In the genomic region with DNA sequence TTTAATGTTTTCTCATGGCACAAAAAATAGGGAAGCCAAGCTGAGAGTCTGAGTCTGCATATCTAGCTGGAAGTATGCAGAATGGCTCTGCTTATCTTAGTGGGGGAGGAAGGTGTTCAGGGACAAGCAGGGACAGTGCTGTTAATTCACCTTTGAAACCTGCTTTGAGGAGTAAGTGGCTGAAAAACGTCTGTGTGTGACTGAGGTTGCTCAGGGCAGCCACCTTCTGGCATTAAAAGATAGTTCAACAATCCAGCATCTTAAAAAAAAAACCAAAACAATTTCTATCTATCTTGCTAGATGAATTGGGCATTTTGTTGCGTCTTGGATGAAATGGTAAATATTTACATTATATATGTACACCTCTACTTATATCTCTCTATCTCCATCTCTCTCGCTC, we compare ENCODE assay signal across 12 cellular contexts. TPM values are rescaled to one million over a fixed set of nuclear protein-coding genes. Genes with fewer than 3 reads are reported as not detected.
DNase-seq lines count a peak whose midpoint lies in the region; ATAC-seq, FAIRE-seq and TF ChIP-seq lines count a peak whose summit lies in the region.
"Had no signal": no experiment of that assay in that cellular context is flagged by ENCODE, and none has a peak within 500 bp of the region (broad histone marks: within the 10 kb centered on the region; RNA-seq: fewer than 3 reads in every experiment).

No MANE protein-coding gene starts in this region.

- H4K20me1 ChIP-seq in K562 (replicated peaks; ENCODE audit: control insufficient read depth, insufficient read depth, low read length) (no peaks in the 10 kb centered on the region), neural cell (ENCODE audit: insufficient read depth) (no peaks in the 10 kb centered on the region)

- H3K9ac ChIP-seq in K562 (ENCODE audit: insufficient read depth in 1 of 2, low read depth in 2 of 2, low read length in 2 of 2) = no peak overlapping the region
- H3K9ac ChIP-seq in neural cell (ENCODE audit: low read length) = no peak overlapping the region

- no TSS peak for BruUV-seq in K562 (replicated peaks; lab: Mats Ljungman, UMichigan)

- H3K9me3 ChIP-seq in K562 (replicated peaks; ENCODE audit: control insufficient read depth, insufficient read depth, low read depth, low read length) (no peaks in the 10 kb centered on the region), neural cell (ENCODE audit: low read length) (no peaks in the 10 kb centered on the region), gastrocnemius medialis (no peaks in the 10 kb centered on the region)
- H3K9me3 ChIP-seq: body of pancreas, Peyer's patch, suprapubic skin had no signal

- TF ChIP-seq EP300 in K562 (IDR thresholded peaks at IDR 0.05; ENCODE audit: low read length) (no peak), neural cell (conservative IDR thresholded peaks at IDR 0.05; ENCODE audit: poor library complexity, severe bottlenecking) (no peak)

- H2AFZ ChIP-seq in K562 (ENCODE audit: low read depth, low read length) = no peak overlapping the region
- no peak overlapping the region for H2AFZ ChIP-seq in neural cell (ENCODE audit: low read depth, low read length)

- peak; percentile 20; the same call in 1 of the 3 replicates for TF ChIP-seq CTCF in GM12872 (IDR thresholded peaks at IDR 0.05; ENCODE audit: insufficient read depth, low read depth, low read length)
- TF ChIP-seq CTCF in K562 (IDR thresholded peaks at IDR 0.05 in 2 of 3, conservative IDR thresholded peaks at IDR 0.05 in 1 of 3; ENCODE audit: insufficient read depth in 2 of 3, low read depth in 1 of 3, low read length in 3 of 3) = peak in 2 of 3 experiments; percentile 10 to 37; a peak in 3 of 6 replicates
- TF ChIP-seq CTCF in neural cell (IDR thresholded peaks at IDR 0.05; ENCODE audit: poor library complexity, severe bottlenecking) = peak; percentile 69
- no peak for TF ChIP-seq CTCF in gastrocnemius medialis (IDR thresholded peaks at IDR 0.05 in 4 of 5, conservative IDR thresholded peaks at IDR 0.05 in 1 of 5)

- TF ChIP-seq POLR2A in K562 (conservative IDR thresholded peaks at IDR 0.05) (no peak), gastrocnemius medialis (IDR thresholded peaks at IDR 0.05) (no peak)

- H3K27ac ChIP-seq in K562 (ENCODE audit: extremely low read depth, low read depth, low read length) = no peak overlapping the region
- H3K27ac ChIP-seq in neural cell (ENCODE audit: low read length) = no peak overlapping the region
- H3K27ac ChIP-seq in gastrocnemius medialis = no peak overlapping the region
- H3K27ac ChIP-seq: body of pancreas, HL-60, Peyer's patch, suprapubic skin had no signal

- H3K4me2 ChIP-seq in K562 (ENCODE audit: insufficient read depth, low read length) (no peak overlapping the region), neural cell (ENCODE audit: low read length) (no peak overlapping the region)

- TF ChIP-seq RAD21 in K562 (CRISPR knock-in tag; conservative IDR thresholded peaks at IDR 0.05 in 1 of 2, IDR thresholded peaks at IDR 0.05 in 1 of 2) = 0 out of 4 replicates have a peak, but pooled peaks of 1 of the 2 experiments have one; percentile 6
- peak; percentile 65 for TF ChIP-seq RAD21 in neural cell (conservative IDR thresholded peaks at IDR 0.05)

- no peaks in the 10 kb centered on the region for H3K79me2 ChIP-seq in K562 (ENCODE audit: control insufficient read depth, insufficient read depth, low read length)
- no peaks in the 10 kb centered on the region for H3K79me2 ChIP-seq in neural cell (replicated peaks; ENCODE audit: insufficient read depth, low read length)

- peak; percentile 42 for FAIRE-seq in K562 (lab: Jason Lieb, UNC)

- no peak for ATAC-seq in K562
- no peak for ATAC-seq in gastrocnemius medialis
- ATAC-seq: body of pancreas had no signal

- H3K4me3 ChIP-seq in K562 = no peak overlapping the region
- no peak overlapping the region for H3K4me3 ChIP-seq in neural cell (ENCODE audit: low read length)
- no peak overlapping the region for H3K4me3 ChIP-seq in gastrocnemius medialis
- H3K4me3 ChIP-seq: body of pancreas, Peyer's patch, suprapubic skin had no signal

- H3K4me1 ChIP-seq in K562 (replicated peaks in 1 of 2; ENCODE audit: control insufficient read depth in 2 of 2, insufficient read depth in 2 of 2, low read length in 2 of 2) = no peaks in the 10 kb centered on the region
- H3K4me1 ChIP-seq in gastrocnemius medialis = no peaks in the 10 kb centered on the region
- H3K4me1 ChIP-seq: body of pancreas, Peyer's patch, suprapubic skin had no signal

- in situ Hi-C loops in K562 (cut with MboI) = no loop called here
- in situ Hi-C loops in gastrocnemius medialis (cut with MboI; ENCODE audit: low sequenced_read_pairs in 4 of 4) = no loop called here

- no peaks in the 10 kb centered on the region for H3K36me3 ChIP-seq in K562 (ENCODE audit: control insufficient read depth, insufficient read depth, low read length)
- H3K36me3 ChIP-seq in neural cell (ENCODE audit: insufficient read depth, low read length) = no peaks in the 10 kb centered on the region
- H3K36me3 ChIP-seq in gastrocnemius medialis = no peaks in the 10 kb centered on the region
- H3K36me3 ChIP-seq: Peyer's patch, suprapubic skin had no signal

- DNase-seq in NAMALWA (ENCODE audit: low spot score) = peak; percentile 19
- peak in 2 of 4 experiments; percentile 3 to 8 for DNase-seq in K562 (ENCODE audit: extremely low read depth in 1 of 4, low spot score in 3 of 4)
- no peak for DNase-seq in gastrocnemius medialis
- no peak for DNase-seq in dedifferentiated amniotic fluid mesenchymal stem cell (ENCODE audit: extremely low spot score)
- no peak for DNase-seq in stimulated activated CD4-positive, alpha-beta T cell treated with anti-CD3 and anti-CD28 coated beads, Interleukin-2, amount 100 ng/mL, for 24 hours
- DNase-seq: body of pancreas, naive B cell, Peyer's patch had no signal

- H3K27me3 ChIP-seq in K562 (ENCODE audit: control insufficient read depth in 2 of 2, insufficient read depth in 2 of 2, low read length in 2 of 2) (peaks cover 0 to 4% of the 10 kb centered on the region in 2 experiments; a peak in 1 of 5 replicates), neural cell (ENCODE audit: insufficient read depth, low read depth, low read length) (no peaks in the 10 kb centered on the region), gastrocnemius medialis (no peaks in the 10 kb centered on the region)
- H3K27me3 ChIP-seq: body of pancreas, Peyer's patch had no signal

- no peaks in the 10 kb centered on the region for H3K9me2 ChIP-seq in neural cell (ENCODE audit: insufficient read depth, low read length)

- 0% methylated on average over 3 of the region's 3 CpGs for WGBS in K562 (ENCODE audit: insufficient coverage, low coverage, missing lambda C conversion rate)

- CTCF ChIA-PET in K562 (lab: Yijun Ruan, JAX; ENCODE audit: low intra/inter-chr PET ratio) = interaction anchor here (0.7 to 1.1 kb wide), 2 partner anchors 57 to 592 kb away, joined by 3 read pairs; no protein-coding TSS in a partner anchor

- no peaks in the 10 kb centered on the region for H3K9me1 ChIP-seq in K562 (ENCODE audit: control insufficient read depth, insufficient read depth, low read length)

- POLR2A ChIA-PET in K562 (lab: Yijun Ruan, JAX) = no interaction called here

- no peaks in the 10 kb centered on the region for H3F3A ChIP-seq in neural cell (ENCODE audit: insufficient read depth, low read length, poor library complexity, severe bottlenecking)

- intact Hi-C loops in K562 (cut with micrococcal nuclease) (loop anchor here (2.0 kb wide), 1 partner anchor 56 kb away; no protein-coding TSS in a partner anchor), gastrocnemius medialis (cut with DNase I; ENCODE audit: low total_unique reads) (no loop called here)

TF ChIP-seq in K562, 482 proteins besides CTCF, POLR2A, EP300 and RAD21 (continues in another document):
- TF ChIP-seq ZFX (CRISPR knock-in tag; IDR thresholded peaks at IDR 0.05) (no peak), KLF16 (IDR thresholded peaks at IDR 0.05) (no peak), RCOR1 (IDR thresholded peaks at IDR 0.05; ENCODE audit: borderline replicate concordance in 1 of 2, low read depth in 2 of 2, low read length in 2 of 2) (no peak), GABPA (tag; conservative IDR thresholded peaks at IDR 0.05; ENCODE audit: low read depth) (no peak), CTBP1 (IDR thresholded peaks at IDR 0.05; ENCODE audit: borderline replicate concordance) (no peak), ZNF274 (IDR thresholded peaks at IDR 0.05; ENCODE audit: borderline replicate concordance, low read depth, low read length) (no peak), XRCC4 (IDR thresholded peaks at IDR 0.05; ENCODE audit: extremely low read depth, insufficient read depth, insufficient read length) (no peak)

TF ChIP-seq in neural cell, 6 proteins besides CTCF, POLR2A, EP300 and RAD21:
- TF ChIP-seq POLR2AphosphoS5 (IDR thresholded peaks at IDR 0.05) = no peak
- TF ChIP-seq SMC3 (conservative IDR thresholded peaks at IDR 0.05; ENCODE audit: poor library complexity) = peak; percentile 65
TF ChIP-seq in neural cell: peak in this region for 1.

RNA-seq across cellular contexts. Expression of gene TRPM8, which starts 2.0 kb away (rescaled TPM):
- not detected in 2 replicates for total RNA-seq in K562 (2011; cell fraction: chromatin; rRNA removed; ENCODE audit: low replicate concordance)
- total RNA-seq in K562 (2011; cell fraction: nucleolus; rRNA removed) = not detected in 2 replicates
- not detected in 2 replicates for total RNA-seq in K562 (2011; cell fraction: nucleoplasm; rRNA removed)
- total RNA-seq in K562 (2014; rRNA removed) (not detected in 2 replicates), K562 (2014; rRNA removed; fragmentation: Illumina TruSeq; extraction: Trizol) (not detected in 2 replicates), K562 (2015; rRNA removed; fragmentation: Illumina TruSeq; extraction: Trizol) (not detected in 2 replicates), K562 (2021) (not detected in 2 replicates), gastrocnemius medialis (not detected)
- polyA plus RNA-seq in K562 (2011; rRNA removed) (not detected in 2 replicates), K562 (2014; fragmentation: Illumina TruSeq; extraction: Trizol) (not detected in 2 replicates), K562 (2014; fragmentation: Nextera tagmentation; extraction: Ambion mirVana) (not detected), K562 (2014; rRNA removed) (not detected in 2 replicates), neural cell (0.18 TPM in 1 of 2 replicates, not detected in the other)
- polyA plus RNA-seq in K562 (2011; cell fraction: cytosol; rRNA removed) = not detected in 2 replicates
- polyA plus RNA-seq in K562 (2011; cell fraction: nucleus; rRNA removed) = not detected in 2 replicates
- not detected in 2 replicates for polyA plus RNA-seq in K562 (2012)
- not detected in 2 replicates for polyA minus RNA-seq in K562 (2011; rRNA and poly(A)+ RNA removed)
- polyA minus RNA-seq in K562 (2011; cell fraction: cytosol; rRNA and poly(A)+ RNA removed) = not detected in 2 replicates
- not detected in 2 replicates for polyA minus RNA-seq in K562 (2011; cell fraction: nucleus; rRNA and poly(A)+ RNA removed)
- polyA minus RNA-seq in neural cell = not detected in 2 replicates
- total RNA-seq: Peyer's patch had no signal

Comparison
In these comparisons a context has a peak if more than half of its experiments do, and no peak if none do; other contexts are left out.
1. CTCF ChIP-seq: peak in GM12872 (single experiment), K562 (2 of 3) and neural cell (single experiment); none in gastrocnemius medialis (0 of 5).